In the genomic region with DNA sequence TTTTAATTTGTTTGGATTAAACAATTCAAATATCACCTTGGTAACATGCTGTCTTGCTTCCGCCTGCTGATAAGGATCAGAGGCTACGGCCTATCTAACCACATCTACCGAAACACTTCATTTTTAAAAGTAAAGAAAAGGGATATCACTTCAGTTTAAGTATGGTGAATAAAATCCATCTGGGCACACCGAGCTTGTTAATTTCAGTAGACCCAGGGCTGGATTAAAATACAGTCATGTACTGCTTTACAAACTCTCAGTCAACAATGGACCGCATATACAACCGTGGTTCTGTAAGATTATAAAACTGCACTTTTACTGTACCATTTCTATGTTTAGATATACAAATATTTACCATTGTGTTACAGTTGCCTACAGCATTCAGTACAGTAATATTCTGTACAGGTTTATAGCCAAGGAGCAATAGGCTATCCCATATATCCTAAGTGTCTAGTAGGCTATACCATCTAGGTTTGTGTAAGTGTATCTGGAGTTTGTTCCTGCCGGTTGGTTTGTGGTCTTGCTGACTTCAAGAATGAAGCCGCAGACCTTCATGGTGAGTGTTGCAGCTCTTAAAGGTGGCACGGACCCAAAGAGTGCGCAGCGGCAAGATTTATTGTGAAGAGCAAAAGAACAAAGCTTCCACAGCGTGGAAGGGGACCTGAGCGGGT, we compare ENCODE assay signal across 11 cellular contexts. TPM values are rescaled to one million over a fixed set of nuclear protein-coding genes. Genes with fewer than 3 reads are reported as not detected.
DNase-seq lines count a peak whose midpoint lies in the region; ATAC-seq, FAIRE-seq and TF ChIP-seq lines count a peak whose summit lies in the region.
"Had no signal": no experiment of that assay in that cellular context is flagged by ENCODE, and none has a peak within 500 bp of the region (broad histone marks: within the 10 kb centered on the region; RNA-seq: fewer than 3 reads in every experiment).

No MANE protein-coding gene starts in this region.

- no peaks in the 10 kb centered on the region for H3K27me3 Mint-ChIP-seq in T-cell

- POLR2A ChIA-PET in T-cell (lab: Charles Lee), result interaction anchor here (0.9 to 1.1 kb wide), 3 partner anchors 25 to 42 kb away, joined by 3 to 4 read pairs (median 3); no protein-coding TSS in a partner anchor

- H3K36me3 ChIP-seq in fibroblast of lung (ENCODE audit: control insufficient read depth, insufficient read depth, low read length) (peaks cover 2% of the 10 kb centered on the region), tibial nerve (no peaks in the 10 kb centered on the region)

- no peak for FAIRE-seq in HTR-8/SVneo (lab: Jason Lieb, UNC)

- no peaks in the 10 kb centered on the region for H3K36me3 Mint-ChIP-seq in T-cell

- no peak for TF ChIP-seq EP300 in tibial nerve (IDR thresholded peaks at IDR 0.05)

- H3K9me3 ChIP-seq in fibroblast of lung (ENCODE audit: control insufficient read depth, insufficient read depth, low read depth, low read length) (no peaks in the 10 kb centered on the region), tibial nerve (no peaks in the 10 kb centered on the region)

- peak overlapping the region; percentile 94 for H3K27ac ChIP-seq in fibroblast of lung (ENCODE audit: insufficient read depth, low read length)
- no peak overlapping the region for H3K27ac ChIP-seq in tibial nerve

- H3K4me3 ChIP-seq in fibroblast of lung (replicated peaks in 1 of 4; ENCODE audit: control extremely low read depth in 1 of 4, insufficient read depth in 1 of 4, low read depth in 3 of 4, low read length in 4 of 4) (no peak overlapping the region), tibial nerve (no peak overlapping the region)

- peaks cover 0 to 6% (median 0%) of the 10 kb centered on the region in 3 donors for H3K9me3 Mint-ChIP-seq in T-cell

- peak overlapping the region; percentile 64 to 86 for H3K27ac Mint-ChIP-seq in T-cell

- no peak overlapping the region for H2AFZ ChIP-seq in fibroblast of lung (ENCODE audit: low read length)

- H3K4me1 Mint-ChIP-seq in T-cell, result peaks cover 84 to 90% (median 89%) of the 10 kb centered on the region in 3 donors

- no peaks in the 10 kb centered on the region for H4K20me1 ChIP-seq in fibroblast of lung (ENCODE audit: control insufficient read depth, extremely low read depth, insufficient read depth, low read length)

- H3K4me2 ChIP-seq in fibroblast of lung (ENCODE audit: extremely low read depth, insufficient read depth, low read length), result no peak overlapping the region

- H3K79me2 ChIP-seq in fibroblast of lung (ENCODE audit: control insufficient read depth, insufficient read depth, low read length), result peaks cover 80% of the 10 kb centered on the region

- TF ChIP-seq CTCF in fibroblast of lung (conservative IDR thresholded peaks at IDR 0.05 in 1 of 2, IDR thresholded peaks at IDR 0.05 in 1 of 2; ENCODE audit: low read depth in 1 of 2, low read length in 2 of 2) (no peak), tibial nerve (IDR thresholded peaks at IDR 0.05) (no peak)

- H3K27me3 ChIP-seq in fibroblast of lung (ENCODE audit: control insufficient read depth, insufficient read depth, low read length) (no peaks in the 10 kb centered on the region), tibial nerve (no peaks in the 10 kb centered on the region)

- no peak overlapping the region for H3K9ac ChIP-seq in fibroblast of lung (ENCODE audit: insufficient read depth, low read length)

- ATAC-seq in T-cell (replicated peaks in 1 of 4), result peak; percentile 62 to 71 (median 68)

- H3K4me3 Mint-ChIP-seq in T-cell, result peak overlapping the region; percentile 68 to 70 (median 69)

- WGBS in tibial nerve, 2 donors, result 86 to 91% methylated on average over 13 of the region's 13 CpGs

- DNase-seq in T-cell, result peak; percentile 24 to 79 (median 64)
- DNase-seq in activated T-cell treated with anti-CD3 and anti-CD28 coated beads for 24 hours (ENCODE audit: low read depth), result peak; percentile 36
- no peak for DNase-seq in fibroblast of lung (ENCODE audit: low read depth in 2 of 2)
- DNase-seq in stimulated activated CD8-positive, alpha-beta memory T cell treated with anti-CD3 and anti-CD28 coated beads, Interleukin-2, amount 100 ng/mL, for 1 hour (ENCODE audit: low read depth in 2 of 2), result peak; percentile 24 to 39
- no peak for DNase-seq in tibial nerve (ENCODE audit: low spot score in 2 of 2)
- DNase-seq in HCEC 1CT, result no peak
- no peak for DNase-seq in DMS53 treated with DMSO at 0.1 percent for 48 hours (lab: John Stamatoyannopoulos, UW; ENCODE audit: unreplicated experiment)
- DNase-seq in HTR-8/SVneo (ENCODE audit: insufficient read length, low spot score), result no peak
- DNase-seq: DMS 273 treated with DMSO at 0.1 percent for 48 hours, NCI-H2081, SHP77 treated with DMSO at 0.1 percent for 48 hours had no signal

- no peak for TF ChIP-seq POLR2A in tibial nerve (IDR thresholded peaks at IDR 0.05)

- CTCF ChIA-PET in T-cell (lab: Charles Lee), result interaction anchor here (1.1 to 1.4 kb wide), 5 partner anchors 13 to 212 kb away, joined by 3 to 4 read pairs (median 3); a partner anchor contains a TSS

- H3K4me1 ChIP-seq in fibroblast of lung (ENCODE audit: control insufficient read depth, extremely low read depth, insufficient read depth, low read length), result peaks cover 43% of the 10 kb centered on the region
- H3K4me1 ChIP-seq in tibial nerve, result peaks cover 0 to 34% (median 16%) of the 10 kb centered on the region in 4 donors

RNA-seq across cellular contexts. Expression of a gene that starts 40.0 kb away (rescaled TPM):
- total RNA-seq in T-cell, result 10 to 100 TPM; 20.9 to 25.0 (median 22.8) TPM
- 293 and 688 TPM in 2 replicates for total RNA-seq in fibroblast of lung
- 521 and 1,286 TPM in 2 replicates for polyA plus RNA-seq in fibroblast of lung
- 255 and 662 TPM in 2 replicates for polyA plus RNA-seq in fibroblast of lung (2012)
- 89.2 and 208 TPM in 2 replicates for polyA minus RNA-seq in fibroblast of lung (ENCODE audit: low replicate concordance)
- total RNA-seq in tibial nerve, result 100 to 1,000 TPM; 111 to 205 (median 176) TPM

Comparison
In these comparisons a context has a peak if more than half of its experiments do, and no peak if none do; other contexts are left out.
1. DNase-seq: peak in T-cell (34 of 34), activated T-cell treated with anti-CD3 and anti-CD28 coated beads for 24 hours (single experiment) and stimulated activated CD8-positive, alpha-beta memory T cell treated with anti-CD3 and anti-CD28 coated beads, Interleukin-2, amount 100 ng/mL, for 1 hour (2 of 2); none in fibroblast of lung (0 of 2), tibial nerve (0 of 2), HCEC 1CT (single experiment), DMS53 treated with DMSO at 0.1 percent for 48 hours (single experiment) and HTR-8/SVneo (single experiment).
2. RNA of a gene that starts 40.0 kb away (total RNA-seq): 293 to 688 TPM in fibroblast of lung and 111 to 205 TPM in tibial nerve; 20.9 to 25.0 TPM in T-cell; every median in the first group is over 4 times any median in the second.